In the genomic region with DNA sequence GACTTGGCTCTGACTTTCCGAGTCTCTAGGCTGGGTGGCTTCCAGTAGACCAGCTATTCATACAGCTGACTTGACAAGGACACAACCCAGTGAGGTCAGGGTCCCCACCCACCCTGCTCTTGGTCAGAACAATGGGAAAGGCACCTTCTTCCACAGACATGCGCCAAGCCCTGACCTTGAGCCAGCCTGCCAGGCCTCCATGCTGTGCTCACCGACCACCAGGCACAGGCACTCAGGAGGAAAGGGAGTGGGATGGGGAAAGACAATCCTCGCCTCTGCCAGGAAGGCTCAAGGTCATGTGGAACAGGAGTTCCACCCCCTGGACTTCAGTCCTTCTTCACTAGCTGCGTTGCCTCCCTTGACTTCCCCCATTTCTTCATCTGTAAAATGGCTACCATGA, we compare ENCODE assay signal across 25 cellular contexts. TPM values are rescaled to one million over a fixed set of nuclear protein-coding genes. Genes with fewer than 3 reads are reported as not detected.
"Had no signal": no experiment of that assay in that cellular context is flagged by ENCODE, and none has a peak within 500 bp of the region (broad histone marks: within the 10 kb centered on the region; RNA-seq: fewer than 3 reads in every experiment).

No MANE protein-coding gene starts in this region.

- DNase-seq: activated CD4-positive, alpha-beta memory T cell treated with anti-CD3 and anti-CD28 coated beads, Interleukin-2, amount 10 ng/mL, durations not matched to agents 7 days and 5 days; activated CD4-positive, alpha-beta T cell treated with anti-CD3 and anti-CD28 coated beads for 36 hours; activated CD4-positive, alpha-beta T cell treated with anti-CD3 and anti-CD28 coated beads, Interleukin-2, amount 50 U/mL, for 1 hour; activated CD8-positive, alpha-beta memory T cell treated with anti-CD3 and anti-CD28 coated beads, Interleukin-2, amount 50 U/mL, for 4 hours; activated naive CD4-positive, alpha-beta T cell treated with anti-CD3 and anti-CD28 coated beads, Interleukin-2, amount 50 U/mL, for 16 hours; activated naive CD8-positive, alpha-beta T cell treated with anti-CD3 and anti-CD28 coated beads, Interleukin-2, amount 10 ng/mL, durations not matched to agents 7 days and 5 days; activated T-cell treated with anti-CD3 and anti-CD28 coated beads, Interleukin-2, amount 50 U/mL, for 1 hour; anterior cingulate cortex; KG1; NCI-H1048; NCI-H146; NCI-H187 treated with DMSO at 0.1 percent for 48 hours; NCI-H2081 treated with DMSO at 0.1 percent for 48 hours; NCI-H2227 treated with DMSO at 0.1 percent for 48 hours; NCI-H446 treated with DMSO at 0.1 percent for 48 hours; NCI-H524 treated with DMSO at 0.1 percent for 48 hours; NCI-H774; OCI-M1; SK-N-SH; T-helper 1 cell; WERI-Rb-1 had no signal

- H3K4me3 ChIP-seq: adrenal gland had no signal

- ATAC-seq: activated CD4-positive, alpha-beta T cell treated with anti-CD3 and anti-CD28 coated beads for 36 hours; Panc1 had no signal

- H3K27ac Mint-ChIP-seq: activated CD4-positive, alpha-beta memory T cell treated with anti-CD3 and anti-CD28 coated beads, Interleukin-2, amount 10 ng/mL, durations not matched to agents 7 days and 5 days; activated CD4-positive, alpha-beta T cell treated with anti-CD3 and anti-CD28 coated beads for 36 hours; activated naive CD8-positive, alpha-beta T cell treated with anti-CD3 and anti-CD28 coated beads, Interleukin-2, amount 10 ng/mL, durations not matched to agents 7 days and 5 days; IgD-negative memory B cell had no signal

- H3K4me3 Mint-ChIP-seq: activated CD4-positive, alpha-beta memory T cell treated with anti-CD3 and anti-CD28 coated beads, Interleukin-2, amount 10 ng/mL, durations not matched to agents 7 days and 5 days; activated CD4-positive, alpha-beta T cell treated with anti-CD3 and anti-CD28 coated beads for 36 hours; activated naive CD8-positive, alpha-beta T cell treated with anti-CD3 and anti-CD28 coated beads, Interleukin-2, amount 10 ng/mL, durations not matched to agents 7 days and 5 days; IgD-negative memory B cell had no signal

- H3K9ac ChIP-seq: SK-N-SH had no signal

- H3K9me3 Mint-ChIP-seq: activated CD4-positive, alpha-beta memory T cell treated with anti-CD3 and anti-CD28 coated beads, Interleukin-2, amount 10 ng/mL, durations not matched to agents 7 days and 5 days; activated naive CD8-positive, alpha-beta T cell treated with anti-CD3 and anti-CD28 coated beads, Interleukin-2, amount 10 ng/mL, durations not matched to agents 7 days and 5 days; IgD-negative memory B cell had no signal

- H3K27ac ChIP-seq: WERI-Rb-1 had no signal

- H3K4me1 Mint-ChIP-seq: activated CD4-positive, alpha-beta memory T cell treated with anti-CD3 and anti-CD28 coated beads, Interleukin-2, amount 10 ng/mL, durations not matched to agents 7 days and 5 days; activated CD4-positive, alpha-beta T cell treated with anti-CD3 and anti-CD28 coated beads for 36 hours; activated naive CD8-positive, alpha-beta T cell treated with anti-CD3 and anti-CD28 coated beads, Interleukin-2, amount 10 ng/mL, durations not matched to agents 7 days and 5 days; IgD-negative memory B cell had no signal

- H3K9me3 ChIP-seq: adrenal gland, SK-N-SH had no signal

- H3K36me3 ChIP-seq: adrenal gland, WERI-Rb-1 had no signal

- H3K36me3 Mint-ChIP-seq: activated naive CD8-positive, alpha-beta T cell treated with anti-CD3 and anti-CD28 coated beads, Interleukin-2, amount 10 ng/mL, durations not matched to agents 7 days and 5 days; IgD-negative memory B cell had no signal

- H3K27me3 ChIP-seq: adrenal gland had no signal

- H3K27me3 Mint-ChIP-seq: activated CD4-positive, alpha-beta memory T cell treated with anti-CD3 and anti-CD28 coated beads, Interleukin-2, amount 10 ng/mL, durations not matched to agents 7 days and 5 days; activated CD4-positive, alpha-beta T cell treated with anti-CD3 and anti-CD28 coated beads for 36 hours; activated naive CD8-positive, alpha-beta T cell treated with anti-CD3 and anti-CD28 coated beads, Interleukin-2, amount 10 ng/mL, durations not matched to agents 7 days and 5 days had no signal

RNA-seq across cellular contexts. Expression of gene GALNT16, which starts 31.4 kb away (rescaled TPM):
- total RNA-seq: activated CD4-positive, alpha-beta memory T cell treated with anti-CD3 and anti-CD28 coated beads, Interleukin-2, amount 10 ng/mL, durations not matched to agents 7 days and 5 days; activated naive CD8-positive, alpha-beta T cell treated with anti-CD3 and anti-CD28 coated beads, Interleukin-2, amount 10 ng/mL, durations not matched to agents 7 days and 5 days; T-helper 2 cell treated with Interferon-gamma antibody and Interleukin-4, amounts not matched to agents 100 ng/mL and 5 ng/mL, for 36 hours had no signal
- polyA plus RNA-seq: IgD-negative memory B cell had no signal
